8 cellular contexts compared by ENCODE assay signal in the genomic region with DNA sequence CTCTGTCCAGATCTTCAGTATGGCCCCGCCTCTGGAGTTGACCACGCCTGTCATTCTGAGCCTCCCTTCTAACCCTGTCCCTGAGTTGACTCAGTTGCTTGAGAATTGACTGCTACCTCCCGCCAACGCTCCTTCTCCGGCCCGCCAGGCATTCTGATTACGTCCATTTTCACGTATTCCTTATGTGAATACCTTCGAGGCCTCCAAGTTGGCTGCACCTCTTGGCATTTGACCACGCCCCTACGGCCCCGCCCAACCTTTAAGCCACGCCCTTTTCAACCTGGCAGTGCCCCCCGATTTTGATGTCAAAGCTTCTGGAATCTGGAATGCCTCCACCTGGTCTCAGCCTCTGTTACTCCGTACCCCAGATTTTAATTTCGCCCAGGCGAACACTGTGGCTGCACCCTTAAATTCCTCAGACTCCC. TPM values are rescaled to one million over a fixed set of nuclear protein-coding genes. Genes with fewer than 3 reads are reported as not detected.
DNase-seq lines count a peak whose midpoint lies in the region; ATAC-seq, FAIRE-seq and TF ChIP-seq lines count a peak whose summit lies in the region.

No MANE protein-coding gene starts in this region.

- H3K27ac ChIP-seq in A549 (peak overlapping the region; percentile 88 to 90; a peak in 5 of 6 replicates), GM12878 (ENCODE audit: control insufficient read depth, insufficient read depth) (peak overlapping the region; percentile 74)

- H3K4me2 ChIP-seq in A549, result peak overlapping the region; percentile 96
- H3K4me2 ChIP-seq in GM12878 (ENCODE audit: control insufficient read depth, insufficient read depth), result peak overlapping the region; percentile 93

- no peaks in the 10 kb centered on the region for H4K20me1 ChIP-seq in GM12878 (ENCODE audit: control insufficient read depth, insufficient read depth)

- H3K36me3 ChIP-seq in GM12878 (ENCODE audit: control insufficient read depth in 2 of 2, insufficient read depth in 2 of 2, low read length in 1 of 2), result no peaks in the 10 kb centered on the region; a peak in 1 of 4 replicates
- H3K36me3 ChIP-seq in mucosa of descending colon (ENCODE audit: low read depth), result no peaks in the 10 kb centered on the region

- TF ChIP-seq EP300 in A549 (IDR thresholded peaks at IDR 0.05) (no peak), GM12878 (IDR thresholded peaks at IDR 0.05; ENCODE audit: borderline replicate concordance in 1 of 2, control insufficient read depth in 1 of 2, low read depth in 2 of 2, low read length in 2 of 2) (no peak)

- TSS peak; percentile 35 for BruUV-seq in GM12878 (replicated peaks; lab: Mats Ljungman, UMichigan)

- POLR2A ChIA-PET in A549 (lab: Yijun Ruan, JAX), result interaction anchor here (0.6 to 2.9 kb wide), 14 partner anchors 8 to 155 kb away, joined by 3 to 25 read pairs (median 8); a partner anchor contains a TSS
- POLR2A ChIA-PET in GM12878 (lab: Charles Lee), result interaction anchor here (0.6 to 3.7 kb wide), 16 partner anchors 10 to 213 kb away, joined by 3 to 25 read pairs (median 6); a partner anchor contains a TSS

- in situ Hi-C loops in GM12878 (cut with MboI), result loop anchor here (10.0 kb wide), 1 partner anchor 116 kb away; no protein-coding TSS in a partner anchor

- no peak for ATAC-seq in A549
- ATAC-seq in GM12878, result no peak
- ATAC-seq in mucosa of descending colon, result no peak
- ATAC-seq in HG03442 (IDR thresholded peaks at IDR 0.05; ENCODE audit: unreplicated experiment), result no peak

- intact Hi-C loops in GM12878 (cut with micrococcal nuclease; ENCODE audit: unreplicated experiment) (loop anchor here (1.0 to 10.0 kb wide), 4 partner anchors 9 to 236 kb away; a partner anchor contains a TSS), mucosa of descending colon (cut with DNase I, micrococcal nuclease) (loop anchor here (2.0 to 5.0 kb wide), 2 partner anchors 26 to 34 kb away; no protein-coding TSS in a partner anchor)

- CTCF ChIA-PET in A549 (lab: Yijun Ruan, JAX), result interaction anchor here (0.6 to 15.1 kb wide), 31 partner anchors 11 to 201 kb away, joined by 3 to 437 read pairs (median 38); a partner anchor contains a TSS
- CTCF ChIA-PET in GM12878 (lab: Yijun Ruan, JAX), result interaction anchor here (0.5 to 3.9 kb wide), 25 partner anchors 10 to 212 kb away, joined by 3 to 43 read pairs (median 4); a partner anchor contains a TSS

- no peak for TF ChIP-seq CTCF in A549 (IDR thresholded peaks at IDR 0.05)
- TF ChIP-seq CTCF in GM12878 (IDR thresholded peaks at IDR 0.05 in 2 of 3, conservative IDR thresholded peaks at IDR 0.05 in 1 of 3; ENCODE audit: control insufficient read depth in 2 of 3, extremely low read depth in 1 of 3, insufficient read depth in 1 of 3, low read depth in 3 of 3, low read length in 3 of 3), result no peak
- no peak for TF ChIP-seq CTCF in mucosa of descending colon (IDR thresholded peaks at IDR 0.05)

- no peaks in the 10 kb centered on the region for H3K27me3 ChIP-seq in GM12878 (replicated peaks in 1 of 2; ENCODE audit: control insufficient read depth in 2 of 2, insufficient read depth in 2 of 2, low read length in 1 of 2)

- peaks cover 11% of the 10 kb centered on the region for H3K79me2 ChIP-seq in GM12878 (ENCODE audit: control insufficient read depth, insufficient read depth, low read length)

- H3K9me3 ChIP-seq in A549 (no peaks in the 10 kb centered on the region), GM12878 (replicated peaks; ENCODE audit: control insufficient read depth, insufficient read depth, low read length) (no peaks in the 10 kb centered on the region), mucosa of descending colon (no peaks in the 10 kb centered on the region)

- DNase-seq in A549 (ENCODE audit: low read depth in 1 of 2, low spot score in 1 of 2), result no peak
- peak; percentile 60 for DNase-seq in LoVo (ENCODE audit: low spot score)
- no peak for DNase-seq in GM12878 (ENCODE audit: low read depth, low spot score)
- peak in 2 of 3 donors; percentile 70 to 73 for DNase-seq in mucosa of descending colon
- DNase-seq in DMS153 treated with DMSO at 0.1 percent for 48 hours (lab: John Stamatoyannopoulos, UW; ENCODE audit: unreplicated experiment), result no peak
- no peak for DNase-seq in HK-2 (ENCODE audit: unreplicated experiment)
- no peak for DNase-seq in NCI-H524 (lab: John Stamatoyannopoulos, UW)

- WGBS in A549 (ENCODE audit: missing lambda C conversion rate), result 53% methylated on average over 17 of the region's 17 CpGs
- 26% methylated on average over 17 of the region's 17 CpGs for WGBS in GM12878 (ENCODE audit: insufficient coverage, insufficient replicate concordance, low lambda C conversion rate, missing lambda C conversion rate)

- TF ChIP-seq RAD21 in A549 (conservative IDR thresholded peaks at IDR 0.05 in 1 of 2, IDR thresholded peaks at IDR 0.05 in 1 of 2) (no peak), GM12878 (IDR thresholded peaks at IDR 0.05; ENCODE audit: insufficient read depth, low read depth, low read length) (no peak)

- peak overlapping the region; percentile 30 for H2AFZ ChIP-seq in GM12878 (ENCODE audit: control insufficient read depth, low read depth, low read length)

- peak overlapping the region; percentile 82 for H3K9ac ChIP-seq in GM12878 (ENCODE audit: control insufficient read depth, insufficient read depth, low read length)

- SMC1A ChIA-PET in GM12878 (lab: Charles Lee; ENCODE audit: uncharacterized antibody, unreplicated experiment), result interaction anchor here (1.0 to 5.3 kb wide), 18 partner anchors 10 to 237 kb away, joined by 3 to 39 read pairs (median 6); a partner anchor contains a TSS

- H3K4me1 ChIP-seq in A549, result peaks cover 45% of the 10 kb centered on the region
- peaks cover 28% of the 10 kb centered on the region for H3K4me1 ChIP-seq in GM12878 (ENCODE audit: control insufficient read depth, insufficient read depth, low read length)
- H3K4me1 ChIP-seq in mucosa of descending colon (ENCODE audit: low read depth), result peaks cover 29% of the 10 kb centered on the region

- RAD21 ChIA-PET in GM12878 (lab: Charles Lee; ENCODE audit: unreplicated experiment), result interaction anchor here (0.7 to 4.3 kb wide), 24 partner anchors 10 to 238 kb away, joined by 3 to 47 read pairs (median 5); a partner anchor contains a TSS

- TF ChIP-seq POLR2A in A549 (IDR thresholded peaks at IDR 0.05; ENCODE audit: low read length) (no peak), GM12878 (IDR thresholded peaks at IDR 0.05; ENCODE audit: low read depth, low read length) (no peak)

- FAIRE-seq in A549 (lab: Jason Lieb, UNC), result no peak
- no peak for FAIRE-seq in GM12878 (lab: Jason Lieb, UNC)

- H3K4me3 ChIP-seq in A549, result peak overlapping the region; percentile 13; the same call in 1 of the 3 replicates
- peak overlapping the region; percentile 75; the same call in 1 of the 2 replicates for H3K4me3 ChIP-seq in GM12878
- no peak overlapping the region for H3K4me3 ChIP-seq in mucosa of descending colon

RNA-seq across cellular contexts. Expression of a gene that starts 1.7 kb away (rescaled TPM):
- polyA plus RNA-seq in A549 (2011; rRNA removed) (19.9 and 22.7 TPM in 2 replicates), A549 (2017; fragmentation: RNase III; extraction: RNeasy Plus Mini Kit Qiagen cat#74134 plus additional on column Dnase treatment) (25.9 to 30.6 TPM (median 29.0 TPM) in 3 replicates), GM12878 (2011; rRNA removed) (28.4 and 47.7 TPM in 2 replicates), GM12878 (2014; fragmentation: Illumina TruSeq; extraction: Trizol) (18.2 and 25.3 TPM in 2 replicates), GM12878 (2014; fragmentation: Nextera tagmentation; extraction: Ambion mirVana) (1 to 10 TPM; 1.6 to 2.2 TPM), GM12878 (2014; rRNA removed) (56.1 and 56.6 TPM in 2 replicates), GM12878 (2016; fragmentation: Nextera tagmentation; extraction: Ambion mirVana) (10 to 100 TPM; 27.4 to 27.6 TPM)
- 29.1 and 29.3 TPM in 2 replicates for polyA plus RNA-seq in A549 (2012; cell fraction: cytosol; rRNA removed)
- 116 and 131 TPM in 2 replicates for polyA plus RNA-seq in A549 (2012; cell fraction: nucleus; rRNA removed)
- 51.0 and 56.1 TPM in 2 replicates for polyA minus RNA-seq in A549 (2011; rRNA and poly(A)+ RNA removed)
- 163 and 188 TPM in 2 replicates for total RNA-seq in GM12878 (2013; cell fraction: nucleolus; rRNA removed)
- total RNA-seq in GM12878 (2014; rRNA removed) (44.0 and 46.7 TPM in 2 replicates), GM12878 (2014; rRNA removed; fragmentation: Illumina TruSeq; extraction: Trizol) (23.4 and 23.8 TPM in 2 replicates), GM12878 (2021) (64.0 and 72.2 TPM in 2 replicates), mucosa of descending colon (100 to 1,000 TPM in 1 of 3 donors, 10 to 100 TPM in 2; 59.9 to 119 (median 79.1) TPM)
- 29.8 TPM for polyA plus RNA-seq in GM12878 (2011; ENCODE audit: low read depth)
- 56.3 and 65.9 TPM in 2 replicates for polyA plus RNA-seq in GM12878 (2011; cell fraction: cytosol; rRNA removed)
- polyA plus RNA-seq in GM12878 (2011; cell fraction: nucleus; rRNA removed), result 324 and 327 TPM in 2 replicates
- polyA plus RNA-seq in GM12878 (2012), result 60.4 and 77.9 TPM in 2 replicates
- 48.7 and 64.3 TPM in 2 replicates for polyA minus RNA-seq in GM12878 (2011; rRNA and poly(A)+ RNA removed)
- 22.5 and 26.9 TPM in 2 replicates for polyA minus RNA-seq in GM12878 (2011; cell fraction: cytosol; rRNA and poly(A)+ RNA removed)
- polyA minus RNA-seq in GM12878 (2011; cell fraction: nucleus; rRNA and poly(A)+ RNA removed), result 71.6 and 94.8 TPM in 2 replicates

RNA-seq across cellular contexts. Expression of a gene that starts 27.2 kb away (rescaled TPM):
- polyA plus RNA-seq in A549 (2011; rRNA removed) (0.83 and 1.2 TPM in 2 replicates), A549 (2017; fragmentation: RNase III; extraction: RNeasy Plus Mini Kit Qiagen cat#74134 plus additional on column Dnase treatment) (0.96 to 1.6 TPM (median 1.4 TPM) in 3 replicates), GM12878 (2011; rRNA removed) (12.3 and 13.8 TPM in 2 replicates), GM12878 (2014; fragmentation: Illumina TruSeq; extraction: Trizol) (10.5 and 13.6 TPM in 2 replicates), GM12878 (2014; fragmentation: Nextera tagmentation; extraction: Ambion mirVana) (1 to 10 TPM; 1.7 TPM), GM12878 (2014; rRNA removed) (26.3 and 27.1 TPM in 2 replicates), GM12878 (2016; fragmentation: Nextera tagmentation; extraction: Ambion mirVana) (1 to 10 TPM; 4.2 to 5.4 TPM)
- polyA plus RNA-seq in A549 (2012; cell fraction: cytosol; rRNA removed), result 0.42 and 0.57 TPM in 2 replicates
- polyA plus RNA-seq in A549 (2012; cell fraction: nucleus; rRNA removed), result 3.6 and 4.4 TPM in 2 replicates
- 2.0 and 2.6 TPM in 2 replicates for polyA minus RNA-seq in A549 (2011; rRNA and poly(A)+ RNA removed)
- 85.9 and 95.2 TPM in 2 replicates for total RNA-seq in GM12878 (2013; cell fraction: nucleolus; rRNA removed)
- total RNA-seq in GM12878 (2014; rRNA removed) (14.5 and 17.8 TPM in 2 replicates), GM12878 (2014; rRNA removed; fragmentation: Illumina TruSeq; extraction: Trizol) (17.9 and 18.0 TPM in 2 replicates), GM12878 (2021) (22.1 and 25.6 TPM in 2 replicates), mucosa of descending colon (10 to 100 TPM in 2 of 3 donors, 1 to 10 TPM in 1; 6.8 to 19.4 (median 14.2) TPM)
- 19.2 TPM for polyA plus RNA-seq in GM12878 (2011; ENCODE audit: low read depth)
- 9.7 and 14.7 TPM in 2 replicates for polyA plus RNA-seq in GM12878 (2011; cell fraction: cytosol; rRNA removed)
- polyA plus RNA-seq in GM12878 (2011; cell fraction: nucleus; rRNA removed), result 121 and 135 TPM in 2 replicates
- 31.5 and 53.5 TPM in 2 replicates for polyA plus RNA-seq in GM12878 (2012)
- 19.0 and 34.2 TPM in 2 replicates for polyA minus RNA-seq in GM12878 (2011; rRNA and poly(A)+ RNA removed)
- 7.2 and 8.6 TPM in 2 replicates for polyA minus RNA-seq in GM12878 (2011; cell fraction: cytosol; rRNA and poly(A)+ RNA removed)
- polyA minus RNA-seq in GM12878 (2011; cell fraction: nucleus; rRNA and poly(A)+ RNA removed), result 47.6 and 63.2 TPM in 2 replicates

RNA-seq across cellular contexts. Expression of a gene that starts 38.8 kb away (rescaled TPM):
- polyA plus RNA-seq in A549 (2011; rRNA removed) (0.10 TPM in 1 of 2 replicates, not detected in the other), A549 (2017; fragmentation: RNase III; extraction: RNeasy Plus Mini Kit Qiagen cat#74134 plus additional on column Dnase treatment) (0.03 to 0.12 TPM (median 0.04 TPM) in 3 replicates), GM12878 (2011; rRNA removed) (not detected in 2 replicates), GM12878 (2014; fragmentation: Illumina TruSeq; extraction: Trizol) (not detected in 2 replicates), GM12878 (2014; fragmentation: Nextera tagmentation; extraction: Ambion mirVana) (not detected), GM12878 (2014; rRNA removed) (0.03 TPM in 1 of 2 replicates, not detected in the other), GM12878 (2016; fragmentation: Nextera tagmentation; extraction: Ambion mirVana) (not detected)
- 0.05 TPM in 1 of 2 replicates, not detected in the other for polyA plus RNA-seq in A549 (2012; cell fraction: cytosol; rRNA removed)
- 0.23 and 0.40 TPM in 2 replicates for polyA plus RNA-seq in A549 (2012; cell fraction: nucleus; rRNA removed)
- polyA minus RNA-seq in A549 (2011; rRNA and poly(A)+ RNA removed), result 0.29 TPM in 1 of 2 replicates, not detected in the other
- 0.10 TPM in 1 of 2 replicates, not detected in the other for total RNA-seq in GM12878 (2013; cell fraction: nucleolus; rRNA removed)
- total RNA-seq in GM12878 (2014; rRNA removed) (not detected in 2 replicates), GM12878 (2014; rRNA removed; fragmentation: Illumina TruSeq; extraction: Trizol) (not detected in 2 replicates), GM12878 (2021) (not detected in 2 replicates), mucosa of descending colon (1 to 10 TPM in 2 of 3 donors, under 1 TPM in 1; 0.84 to 1.0 (median 1.0) TPM)
- polyA plus RNA-seq in GM12878 (2011; ENCODE audit: low read depth), result not detected
- polyA plus RNA-seq in GM12878 (2011; cell fraction: cytosol; rRNA removed), result 0.07 TPM in 1 of 2 replicates, not detected in the other
- polyA plus RNA-seq in GM12878 (2011; cell fraction: nucleus; rRNA removed), result 0.12 and 0.13 TPM in 2 replicates
- polyA plus RNA-seq in GM12878 (2012), result not detected in 2 replicates
- not detected in 2 replicates for polyA minus RNA-seq in GM12878 (2011; rRNA and poly(A)+ RNA removed)
- polyA minus RNA-seq in GM12878 (2011; cell fraction: cytosol; rRNA and poly(A)+ RNA removed), result not detected in 2 replicates
- polyA minus RNA-seq in GM12878 (2011; cell fraction: nucleus; rRNA and poly(A)+ RNA removed), result not detected in 2 replicates

RNA-seq across cellular contexts. Expression of a gene that starts 50.9 kb away (rescaled TPM):
- polyA plus RNA-seq in A549 (2011; rRNA removed) (974 and 1,002 TPM in 2 replicates), A549 (2017; fragmentation: RNase III; extraction: RNeasy Plus Mini Kit Qiagen cat#74134 plus additional on column Dnase treatment) (785 to 834 TPM (median 811 TPM) in 3 replicates), GM12878 (2011; rRNA removed) (939 and 1,096 TPM in 2 replicates), GM12878 (2014; fragmentation: Illumina TruSeq; extraction: Trizol) (529 and 569 TPM in 2 replicates), GM12878 (2014; fragmentation: Nextera tagmentation; extraction: Ambion mirVana) (1,000 to 10,000 TPM; 3,237 to 3,621 TPM), GM12878 (2014; rRNA removed) (736 and 920 TPM in 2 replicates), GM12878 (2016; fragmentation: Nextera tagmentation; extraction: Ambion mirVana) (1,000 to 10,000 TPM; 1,262 to 1,451 TPM)
- 950 and 1,298 TPM in 2 replicates for polyA plus RNA-seq in A549 (2012; cell fraction: cytosol; rRNA removed)
- 367 and 451 TPM in 2 replicates for polyA plus RNA-seq in A549 (2012; cell fraction: nucleus; rRNA removed)
- polyA minus RNA-seq in A549 (2011; rRNA and poly(A)+ RNA removed), result 171 and 271 TPM in 2 replicates
- total RNA-seq in GM12878 (2013; cell fraction: nucleolus; rRNA removed), result 19.1 and 20.3 TPM in 2 replicates
- total RNA-seq in GM12878 (2014; rRNA removed) (600 and 677 TPM in 2 replicates), GM12878 (2014; rRNA removed; fragmentation: Illumina TruSeq; extraction: Trizol) (526 and 536 TPM in 2 replicates), GM12878 (2021) (806 and 844 TPM in 2 replicates), mucosa of descending colon (100 to 1,000 TPM; 201 to 270 (median 230) TPM)
- 1,217 TPM for polyA plus RNA-seq in GM12878 (2011; ENCODE audit: low read depth)
- polyA plus RNA-seq in GM12878 (2011; cell fraction: cytosol; rRNA removed), result 658 and 666 TPM in 2 replicates
- 281 and 330 TPM in 2 replicates for polyA plus RNA-seq in GM12878 (2011; cell fraction: nucleus; rRNA removed)
- polyA plus RNA-seq in GM12878 (2012), result 408 and 604 TPM in 2 replicates
- 108 and 145 TPM in 2 replicates for polyA minus RNA-seq in GM12878 (2011; rRNA and poly(A)+ RNA removed)
- 68.6 and 75.2 TPM in 2 replicates for polyA minus RNA-seq in GM12878 (2011; cell fraction: cytosol; rRNA and poly(A)+ RNA removed)
- polyA minus RNA-seq in GM12878 (2011; cell fraction: nucleus; rRNA and poly(A)+ RNA removed), result 41.1 and 50.2 TPM in 2 replicates

RNA-seq across cellular contexts. Expression of a gene that starts 51.6 kb away (rescaled TPM):
- polyA plus RNA-seq in A549 (2011; rRNA removed) (9.4 and 10.3 TPM in 2 replicates), A549 (2017; fragmentation: RNase III; extraction: RNeasy Plus Mini Kit Qiagen cat#74134 plus additional on column Dnase treatment) (6.7 to 10.4 TPM (median 8.4 TPM) in 3 replicates), GM12878 (2011; rRNA removed) (6.1 and 11.3 TPM in 2 replicates), GM12878 (2014; fragmentation: Illumina TruSeq; extraction: Trizol) (7.4 and 9.0 TPM in 2 replicates), GM12878 (2014; fragmentation: Nextera tagmentation; extraction: Ambion mirVana) (1 to 10 TPM; 1.1 to 1.7 TPM), GM12878 (2014; rRNA removed) (21.0 and 24.1 TPM in 2 replicates), GM12878 (2016; fragmentation: Nextera tagmentation; extraction: Ambion mirVana) (10 to 100 TPM; 11.1 to 12.6 TPM)
- polyA plus RNA-seq in A549 (2012; cell fraction: cytosol; rRNA removed), result 9.1 and 12.1 TPM in 2 replicates
- 30.4 and 33.8 TPM in 2 replicates for polyA plus RNA-seq in A549 (2012; cell fraction: nucleus; rRNA removed)
- 13.0 and 15.7 TPM in 2 replicates for polyA minus RNA-seq in A549 (2011; rRNA and poly(A)+ RNA removed)
- total RNA-seq in GM12878 (2013; cell fraction: nucleolus; rRNA removed), result 10.1 and 11.3 TPM in 2 replicates
- total RNA-seq in GM12878 (2014; rRNA removed) (17.5 and 19.4 TPM in 2 replicates), GM12878 (2014; rRNA removed; fragmentation: Illumina TruSeq; extraction: Trizol) (6.9 and 7.6 TPM in 2 replicates), GM12878 (2021) (22.6 and 23.9 TPM in 2 replicates), mucosa of descending colon (1 to 10 TPM; 8.2 to 8.9 (median 8.3) TPM)
- polyA plus RNA-seq in GM12878 (2011; ENCODE audit: low read depth), result 8.6 TPM
- polyA plus RNA-seq in GM12878 (2011; cell fraction: cytosol; rRNA removed), result 21.2 and 21.3 TPM in 2 replicates
- polyA plus RNA-seq in GM12878 (2011; cell fraction: nucleus; rRNA removed), result 61.2 and 61.4 TPM in 2 replicates
- polyA plus RNA-seq in GM12878 (2012), result 13.0 and 16.8 TPM in 2 replicates
- 9.5 and 15.0 TPM in 2 replicates for polyA minus RNA-seq in GM12878 (2011; rRNA and poly(A)+ RNA removed)
- polyA minus RNA-seq in GM12878 (2011; cell fraction: cytosol; rRNA and poly(A)+ RNA removed), result 6.7 and 7.9 TPM in 2 replicates
- polyA minus RNA-seq in GM12878 (2011; cell fraction: nucleus; rRNA and poly(A)+ RNA removed), result 9.9 and 10.3 TPM in 2 replicates

Comparison
In these comparisons a context has a peak if more than half of its experiments do, and no peak if none do; other contexts are left out.
1. DNase-seq: peak in LoVo (single experiment) and mucosa of descending colon (2 of 3); none in A549 (0 of 2), GM12878 (single experiment), DMS153 treated with DMSO at 0.1 percent for 48 hours (single experiment), HK-2 (single experiment) and NCI-H524 (0 of 2).